1 cellular context compared by ENCODE assay signal in genomic region chr3:155607761-155608160, GRCh38.
TF ChIP-seq lines count a peak whose summit lies in the region.

No MANE protein-coding gene starts in this region.

TF ChIP-seq in GM23338, 12 proteins besides CTCF, POLR2A, EP300 and RAD21 (continued from another document):
- TF ChIP-seq ZNF462 (CRISPR knock-in tag; IDR thresholded peaks at IDR 0.05) = no peak
- no peak for TF ChIP-seq ZNF114 (CRISPR knock-in tag; IDR thresholded peaks at IDR 0.05)
- TF ChIP-seq POLR2AphosphoS5 (IDR thresholded peaks at IDR 0.05; ENCODE audit: low read depth) = no peak
- TF ChIP-seq CREB1 (CRISPR knock-in tag; IDR thresholded peaks at IDR 0.05; ENCODE audit: low read depth) = no peak
- TF ChIP-seq EZH2 (IDR thresholded peaks at IDR 0.05; ENCODE audit: low read depth, unreplicated experiment) = no peak
- no peak for TF ChIP-seq NANOG (IDR thresholded peaks at IDR 0.05; ENCODE audit: borderline replicate concordance)
- TF ChIP-seq EZH2phosphoT487 (IDR thresholded peaks at IDR 0.05; ENCODE audit: unreplicated experiment) = no peak
- TF ChIP-seq STAT1 (IDR thresholded peaks at IDR 0.05; ENCODE audit: unreplicated experiment) = no peak
